In genomic region chr6:82178084-82178758, GRCh38 we compare ENCODE assay signal across 8 cellular contexts.
A peak's percentile ranks its signal among the peaks of the same experiment; 100 is the strongest.
DNase-seq lines count a peak whose midpoint lies in the region; ATAC-seq and TF ChIP-seq lines count a peak whose summit lies in the region.

No MANE protein-coding gene starts in this region.

- no peaks in the 10 kb centered on the region for H3K79me2 ChIP-seq in DND-41 (ENCODE audit: insufficient read depth, low read length)

- no peaks in the 10 kb centered on the region for H3K27me3 ChIP-seq in DND-41 (ENCODE audit: insufficient read depth, low read length, poor library complexity)
- no peaks in the 10 kb centered on the region for H3K27me3 ChIP-seq in thyroid gland

- no peak overlapping the region for H3K9ac ChIP-seq in DND-41 (ENCODE audit: low read depth, low read length)

- 0 out of 3 replicates have a peak, but pooled peaks have one; percentile 48 for ATAC-seq in DND-41 (ENCODE audit: insufficient read depth, low read depth)

- H2AFZ ChIP-seq in DND-41 (ENCODE audit: low read depth, low read length), result no peak overlapping the region

- TF ChIP-seq POLR2A in thyroid gland (IDR thresholded peaks at IDR 0.05), result no peak

- no peak overlapping the region for H3K4me2 ChIP-seq in DND-41 (ENCODE audit: insufficient read depth, low read length)

- H3K4me1 ChIP-seq in DND-41 (ENCODE audit: insufficient read depth, low read length) (no peaks in the 10 kb centered on the region), thyroid gland (no peaks in the 10 kb centered on the region)

- 61 to 64% methylated on average over 2 of the region's 2 CpGs for WGBS in thyroid gland, 2 donors

- no peaks in the 10 kb centered on the region for H4K20me1 ChIP-seq in DND-41 (ENCODE audit: insufficient read depth, low read length)

- intact Hi-C loops in thyroid gland (cut with DNase I), result no loop called here

- H3K27ac ChIP-seq in DND-41 (ENCODE audit: low read length), result no peak overlapping the region
- H3K27ac ChIP-seq in thyroid gland, result no peak overlapping the region
- no peak overlapping the region for H3K27ac ChIP-seq in caudate nucleus (ENCODE audit: low read depth, low read length)

- H3K4me3 ChIP-seq in DND-41 (ENCODE audit: low read depth in 1 of 2, low read length in 2 of 2) (no peak overlapping the region), thyroid gland (replicated peaks in 1 of 3) (no peak overlapping the region)

- peaks cover 58% of the 10 kb centered on the region for H3K36me3 ChIP-seq in DND-41 (ENCODE audit: insufficient read depth, low read length)
- peaks cover 12 to 13% of the 10 kb centered on the region in 2 donors for H3K36me3 ChIP-seq in thyroid gland

- H3K9me3 ChIP-seq in DND-41 (ENCODE audit: insufficient read depth, low read length, severe bottlenecking), result no peaks in the 10 kb centered on the region
- no peaks in the 10 kb centered on the region for H3K9me3 ChIP-seq in thyroid gland

- TF ChIP-seq CTCF in DND-41 (IDR thresholded peaks at IDR 0.05; ENCODE audit: borderline replicate concordance, extremely low read depth, low read length, poor library complexity, severe bottlenecking) (peak; percentile 38), thyroid gland (IDR thresholded peaks at IDR 0.05) (peak in 2 of 6 experiments; percentile 10 to 37)

- DNase-seq in DND-41 (no peak), NCI-H1417 treated with DMSO at 0.1 percent for 48 hours (lab: John Stamatoyannopoulos, UW) (peak; percentile 5), cerebellar cortex (ENCODE audit: low spot score) (peak; percentile 41), midbrain (lab: John Stamatoyannopoulos, UW) (peak; percentile 19), retina (no peak), thyroid gland (no peak), caudate nucleus (lab: John Stamatoyannopoulos, UW) (no peak)
- no peak for DNase-seq in activated effector memory CD4-positive, alpha-beta T cell treated with anti-CD3 and anti-CD28 coated beads, Interleukin-2, amount 50 U/mL, for 16 hours

Comparison
In these comparisons a context has a peak if more than half of its experiments do, and no peak if none do; other contexts are left out.
1. DNase-seq: peak in NCI-H1417 treated with DMSO at 0.1 percent for 48 hours (single experiment), cerebellar cortex (single experiment) and midbrain (single experiment); none in DND-41 (single experiment), retina (single experiment), thyroid gland (0 of 2), activated effector memory CD4-positive, alpha-beta T cell treated with anti-CD3 and anti-CD28 coated beads, Interleukin-2, amount 50 U/mL, for 16 hours (single experiment) and caudate nucleus (0 of 61).